Comparison of ENCODE assay signal across 35 cellular contexts in the genomic region with DNA sequence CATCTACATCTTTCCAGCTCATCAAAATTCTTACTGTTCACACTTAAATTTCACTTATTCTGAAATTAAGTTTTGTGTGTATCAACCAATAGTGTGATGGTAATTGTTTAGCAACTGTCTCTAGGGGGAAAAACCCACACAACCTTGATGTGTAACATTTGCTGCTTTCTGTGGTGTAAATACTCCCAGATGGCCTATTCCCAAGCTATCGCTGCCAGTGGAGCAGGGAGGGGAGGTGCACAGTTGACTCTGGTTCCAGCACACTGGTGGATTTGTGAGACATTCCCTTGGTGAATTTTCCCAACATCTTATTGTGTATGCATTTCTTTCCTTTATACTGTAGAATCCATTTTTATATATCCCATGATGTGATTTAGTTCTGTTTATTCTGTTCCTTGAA.
"Had no signal": no experiment of that assay in that cellular context is flagged by ENCODE, and none has a peak within 500 bp of the region (broad histone marks: within the 10 kb centered on the region; RNA-seq: fewer than 3 reads in every experiment).

No MANE protein-coding gene starts in this region.

- DNase-seq: Karpas-422, Kasumi-1, KBM-7, KG1, MG63, MM.1S, MV-4-11, NCI-H1048, NCI-H1092, NCI-H1092 treated with DMSO at 0.1 percent for 48 hours, NCI-H1105, NCI-H1105 treated with DMSO at 0.1 percent for 48 hours, NCI-H1417, NCI-H1417 treated with DMSO at 0.1 percent for 48 hours, NCI-H1436, NCI-H1436 treated with DMSO at 0.1 percent for 48 hours, NCI-H146, NCI-H1694, NCI-H1694 treated with DMSO at 0.1 percent for 48 hours, NCI-H187, NCI-H187 treated with DMSO at 0.1 percent for 48 hours, NCI-H1930, NCI-H2029, NCI-H2029 treated with DMSO at 0.1 percent for 48 hours, NCI-H2081, NCI-H2081 treated with DMSO at 0.1 percent for 48 hours, NCI-H2107, NCI-H2171, NCI-H2171 treated with DMSO at 0.1 percent for 48 hours, NCI-H2227 treated with DMSO at 0.1 percent for 48 hours, NCI-H226, NCI-H345, NCI-H446, NCI-H446 treated with DMSO at 0.1 percent for 48 hours had no signal

- H3K4me3 ChIP-seq: MG63 had no signal

- H3K27me3 ChIP-seq: MG63 had no signal

- H3K36me3 ChIP-seq: MG63 had no signal

- H3K9me3 ChIP-seq: MG63 had no signal

- H3K27ac ChIP-seq: KMS-11 had no signal
